In the genomic region with DNA sequence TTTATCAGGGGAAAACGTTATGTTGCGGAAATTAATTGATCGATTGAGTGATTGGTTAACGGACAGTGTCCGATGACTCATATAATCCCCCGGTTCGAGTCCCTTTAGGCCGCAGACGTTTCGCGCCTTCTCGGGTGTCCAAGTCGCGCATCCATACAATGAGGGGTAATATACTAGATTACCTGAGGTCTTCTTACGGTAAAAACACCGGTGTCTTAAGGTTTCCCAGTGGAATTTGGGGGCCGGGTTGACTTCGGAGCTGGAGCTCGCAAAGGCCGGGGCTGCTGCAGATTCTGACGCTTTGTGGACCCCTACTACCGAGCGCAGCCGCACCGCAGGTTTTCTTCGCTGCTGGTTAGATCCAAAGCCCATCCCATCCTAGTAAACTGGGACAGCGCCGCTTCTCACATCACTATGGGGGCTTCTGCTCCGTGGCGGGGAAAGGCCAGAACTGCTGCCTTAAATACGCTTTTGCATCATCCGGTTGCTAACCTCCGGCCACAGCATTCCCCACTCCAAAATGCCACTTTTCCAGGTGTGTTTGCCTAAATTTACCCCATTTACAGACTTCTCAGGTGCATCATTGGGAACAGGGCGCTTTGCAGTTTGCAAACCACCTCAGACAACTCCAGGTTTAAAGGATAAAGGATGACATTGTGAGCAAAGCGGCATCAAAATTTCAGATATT, we compare ENCODE assay signal across 1 cellular context.
TF ChIP-seq lines count a peak whose summit lies in the region.

No MANE protein-coding gene starts in this region.

TF ChIP-seq in GM12878, 131 proteins besides CTCF, POLR2A, EP300 and RAD21 (continued from another document):
- TF ChIP-seq, protein P1, sequence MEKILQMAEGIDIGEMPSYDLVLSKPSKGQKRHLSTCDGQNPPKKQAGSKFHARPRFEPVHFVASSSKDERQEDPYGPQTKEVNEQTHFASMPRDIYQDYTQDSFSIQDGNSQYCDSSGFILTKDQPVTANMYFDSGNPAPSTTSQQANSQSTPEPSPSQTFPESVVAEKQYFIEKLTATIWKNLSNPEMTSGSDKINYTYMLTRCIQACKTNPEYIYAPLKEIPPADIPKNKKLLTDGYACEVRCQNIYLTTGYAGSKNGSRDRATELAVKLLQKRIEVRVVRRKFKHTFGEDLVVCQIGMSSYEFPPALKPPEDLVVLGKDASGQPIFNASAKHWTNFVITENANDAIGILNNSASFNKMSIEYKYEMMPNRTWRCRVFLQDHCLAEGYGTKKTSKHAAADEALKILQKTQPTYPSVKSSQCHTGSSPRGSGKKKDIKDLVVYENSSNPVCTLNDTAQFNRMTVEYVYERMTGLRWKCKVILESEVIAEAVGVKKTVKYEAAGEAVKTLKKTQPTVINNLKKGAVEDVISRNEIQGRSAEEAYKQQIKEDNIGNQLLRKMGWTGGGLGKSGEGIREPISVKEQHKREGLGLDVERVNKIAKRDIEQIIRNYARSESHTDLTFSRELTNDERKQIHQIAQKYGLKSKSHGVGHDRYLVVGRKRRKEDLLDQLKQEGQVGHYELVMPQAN (conservative IDR thresholded peaks at IDR 0.05), result 0 out of 2 replicates have a peak, but pooled peaks have one; percentile 8
- TF ChIP-seq, protein P2, sequence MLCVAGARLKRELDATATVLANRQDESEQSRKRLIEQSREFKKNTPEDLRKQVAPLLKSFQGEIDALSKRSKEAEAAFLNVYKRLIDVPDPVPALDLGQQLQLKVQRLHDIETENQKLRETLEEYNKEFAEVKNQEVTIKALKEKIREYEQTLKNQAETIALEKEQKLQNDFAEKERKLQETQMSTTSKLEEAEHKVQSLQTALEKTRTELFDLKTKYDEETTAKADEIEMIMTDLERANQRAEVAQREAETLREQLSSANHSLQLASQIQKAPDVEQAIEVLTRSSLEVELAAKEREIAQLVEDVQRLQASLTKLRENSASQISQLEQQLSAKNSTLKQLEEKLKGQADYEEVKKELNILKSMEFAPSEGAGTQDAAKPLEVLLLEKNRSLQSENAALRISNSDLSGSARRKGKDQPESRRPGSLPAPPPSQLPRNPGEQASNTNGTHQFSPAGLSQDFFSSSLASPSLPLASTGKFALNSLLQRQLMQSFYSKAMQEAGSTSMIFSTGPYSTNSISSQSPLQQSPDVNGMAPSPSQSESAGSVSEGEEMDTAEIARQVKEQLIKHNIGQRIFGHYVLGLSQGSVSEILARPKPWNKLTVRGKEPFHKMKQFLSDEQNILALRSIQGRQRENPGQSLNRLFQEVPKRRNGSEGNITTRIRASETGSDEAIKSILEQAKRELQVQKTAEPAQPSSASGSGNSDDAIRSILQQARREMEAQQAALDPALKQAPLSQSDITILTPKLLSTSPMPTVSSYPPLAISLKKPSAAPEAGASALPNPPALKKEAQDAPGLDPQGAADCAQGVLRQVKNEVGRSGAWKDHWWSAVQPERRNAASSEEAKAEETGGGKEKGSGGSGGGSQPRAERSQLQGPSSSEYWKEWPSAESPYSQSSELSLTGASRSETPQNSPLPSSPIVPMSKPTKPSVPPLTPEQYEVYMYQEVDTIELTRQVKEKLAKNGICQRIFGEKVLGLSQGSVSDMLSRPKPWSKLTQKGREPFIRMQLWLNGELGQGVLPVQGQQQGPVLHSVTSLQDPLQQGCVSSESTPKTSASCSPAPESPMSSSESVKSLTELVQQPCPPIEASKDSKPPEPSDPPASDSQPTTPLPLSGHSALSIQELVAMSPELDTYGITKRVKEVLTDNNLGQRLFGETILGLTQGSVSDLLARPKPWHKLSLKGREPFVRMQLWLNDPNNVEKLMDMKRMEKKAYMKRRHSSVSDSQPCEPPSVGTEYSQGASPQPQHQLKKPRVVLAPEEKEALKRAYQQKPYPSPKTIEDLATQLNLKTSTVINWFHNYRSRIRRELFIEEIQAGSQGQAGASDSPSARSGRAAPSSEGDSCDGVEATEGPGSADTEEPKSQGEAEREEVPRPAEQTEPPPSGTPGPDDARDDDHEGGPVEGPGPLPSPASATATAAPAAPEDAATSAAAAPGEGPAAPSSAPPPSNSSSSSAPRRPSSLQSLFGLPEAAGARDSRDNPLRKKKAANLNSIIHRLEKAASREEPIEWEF (IDR thresholded peaks at IDR 0.05; ENCODE audit: insufficient replicate concordance, low read depth, low read length), result peak; percentile 91
- TF ChIP-seq, protein P3, sequence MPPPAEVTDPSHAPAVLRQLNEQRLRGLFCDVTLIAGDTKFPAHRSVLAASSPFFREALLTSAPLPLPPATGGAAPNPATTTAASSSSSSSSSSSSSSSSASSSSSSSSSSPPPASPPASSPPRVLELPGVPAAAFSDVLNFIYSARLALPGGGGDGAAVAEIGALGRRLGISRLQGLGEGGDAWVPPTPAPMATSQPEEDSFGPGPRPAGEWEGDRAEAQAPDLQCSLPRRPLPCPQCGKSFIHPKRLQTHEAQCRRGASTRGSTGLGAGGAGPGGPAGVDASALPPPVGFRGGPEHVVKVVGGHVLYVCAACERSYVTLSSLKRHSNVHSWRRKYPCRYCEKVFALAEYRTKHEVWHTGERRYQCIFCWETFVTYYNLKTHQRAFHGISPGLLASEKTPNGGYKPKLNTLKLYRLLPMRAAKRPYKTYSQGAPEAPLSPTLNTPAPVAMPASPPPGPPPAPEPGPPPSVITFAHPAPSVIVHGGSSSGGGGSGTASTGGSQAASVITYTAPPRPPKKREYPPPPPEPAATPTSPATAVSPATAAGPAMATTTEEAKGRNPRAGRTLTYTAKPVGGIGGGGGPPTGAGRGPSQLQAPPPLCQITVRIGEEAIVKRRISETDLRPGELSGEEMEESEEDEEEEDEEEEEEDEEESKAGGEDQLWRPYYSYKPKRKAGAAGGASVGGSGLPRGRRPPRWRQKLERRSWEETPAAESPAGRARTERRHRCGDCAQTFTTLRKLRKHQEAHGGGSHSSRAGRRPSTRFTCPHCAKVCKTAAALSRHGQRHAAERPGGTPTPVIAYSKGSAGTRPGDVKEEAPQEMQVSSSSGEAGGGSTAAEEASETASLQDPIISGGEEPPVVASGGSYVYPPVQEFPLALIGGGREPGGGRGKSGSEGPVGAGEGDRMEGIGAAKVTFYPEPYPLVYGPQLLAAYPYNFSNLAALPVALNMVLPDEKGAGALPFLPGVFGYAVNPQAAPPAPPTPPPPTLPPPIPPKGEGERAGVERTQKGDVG (CRISPR knock-in tag; IDR thresholded peaks at IDR 0.05), result no peak
- TF ChIP-seq SMC3 (IDR thresholded peaks at IDR 0.05; ENCODE audit: borderline replicate concordance, low read length), result 0 out of 2 replicates have a peak, but pooled peaks have one; percentile 3
- TF ChIP-seq JUND (IDR thresholded peaks at IDR 0.05; ENCODE audit: low read depth, low read length), result no peak
